27 cellular contexts compared by ENCODE assay signal in genomic region chr9:69657269-69657668, GRCh38. TPM values are rescaled to one million over a fixed set of nuclear protein-coding genes. Genes with fewer than 3 reads are reported as not detected.
DNase-seq lines count a peak whose midpoint lies in the region; ATAC-seq, FAIRE-seq and TF ChIP-seq lines count a peak whose summit lies in the region.
"Had no signal": no experiment of that assay in that cellular context is flagged by ENCODE, and none has a peak within 500 bp of the region (broad histone marks: within the 10 kb centered on the region; RNA-seq: fewer than 3 reads in every experiment).

No MANE protein-coding gene starts in this region.

- no peaks in the 10 kb centered on the region for H3K9me3 Mint-ChIP-seq in activated CD4-positive, alpha-beta T cell treated with anti-CD3 and anti-CD28 coated beads, Interleukin-2, amount 10 ng/mL, durations not matched to agents 7 days and 5 days
- H3K9me3 Mint-ChIP-seq: CD4-positive, alpha-beta T cell had no signal

- no peaks in the 10 kb centered on the region for H3K27me3 ChIP-seq in right atrium auricular region
- H3K27me3 ChIP-seq in hepatocyte = no peaks in the 10 kb centered on the region
- H3K27me3 ChIP-seq: BLaER1 had no signal

- intact Hi-C loops in Right ventricle myocardium inferior (cut with DNase I) = no loop called here
- intact Hi-C loops in sciatic nerve (cut with DNase I) = no loop called here

- H3K27ac Mint-ChIP-seq in activated CD4-positive, alpha-beta T cell treated with anti-CD3 and anti-CD28 coated beads, Interleukin-2, amount 10 ng/mL, durations not matched to agents 7 days and 5 days = no peak overlapping the region
- H3K27ac Mint-ChIP-seq: CD4-positive, alpha-beta T cell had no signal

- TF ChIP-seq POLR2A in H54 (IDR thresholded peaks at IDR 0.05; ENCODE audit: low read depth, low read length) = no peak

- H3K4me3 Mint-ChIP-seq in activated CD4-positive, alpha-beta T cell treated with anti-CD3 and anti-CD28 coated beads, Interleukin-2, amount 10 ng/mL, durations not matched to agents 7 days and 5 days = no peak overlapping the region
- H3K4me3 Mint-ChIP-seq: CD4-positive, alpha-beta T cell had no signal

- ATAC-seq in Right ventricle myocardium inferior = peak; percentile 77
- ATAC-seq in sciatic nerve = peak; percentile 64

- no peak overlapping the region for H3K4me2 ChIP-seq in hepatocyte
- H3K4me2 ChIP-seq: BLaER1, KMS-11 had no signal

- no peaks in the 10 kb centered on the region for H3K4me1 Mint-ChIP-seq in activated CD4-positive, alpha-beta T cell treated with anti-CD3 and anti-CD28 coated beads, Interleukin-2, amount 10 ng/mL, durations not matched to agents 7 days and 5 days

- DNase-seq in Right ventricle myocardium inferior (ENCODE audit: missing footprints) (no peak), right atrium auricular region (ENCODE audit: low spot score) (no peak), fibroblast of gingiva (ENCODE audit: low read depth) (peak; percentile 9), hepatocyte (ENCODE audit: low spot score) (peak; percentile 16), sciatic nerve (ENCODE audit: low spot score) (no peak), H54 (ENCODE audit: insufficient read length, low spot score) (no peak), NOMO-1 treated with DMSO at 0.1 percent for 48 hours (lab: John Stamatoyannopoulos, UW; ENCODE audit: unreplicated experiment) (no peak)
- no peak for DNase-seq in activated CD4-positive, alpha-beta T cell treated with anti-CD3 and anti-CD28 coated beads, Interleukin-2, amount 10 ng/mL, durations not matched to agents 7 days and 5 days
- DNase-seq: ACHN; CD4-positive, alpha-beta T cell; COR-L47; DMS79; NCI-H1105; NCI-H146; NCI-H2029; NCI-H2227 treated with DMSO at 0.1 percent for 48 hours; NCI-H510A; NCI-H774; NK-92 treated with Interleukin-12 subunit alpha and Interleukin-12 subunit beta, amount 100 ng/mL, for 24 hours had no signal

- H3K4me3 ChIP-seq in right atrium auricular region (no peak overlapping the region), hepatocyte (no peak overlapping the region)
- H3K4me3 ChIP-seq: BLaER1 had no signal

- no peaks in the 10 kb centered on the region for H3K9me3 ChIP-seq in right atrium auricular region
- no peaks in the 10 kb centered on the region for H3K9me3 ChIP-seq in hepatocyte (ENCODE audit: low read depth)

- H3K4me1 ChIP-seq in right atrium auricular region = no peaks in the 10 kb centered on the region
- no peaks in the 10 kb centered on the region for H3K4me1 ChIP-seq in hepatocyte (ENCODE audit: insufficient read depth)

- FAIRE-seq in H54 (lab: Jason Lieb, UNC) = no peak
- FAIRE-seq: GM19239, H1, RCC 7860 had no signal

- no peaks in the 10 kb centered on the region for H3K36me3 ChIP-seq in right atrium auricular region
- no peaks in the 10 kb centered on the region for H3K36me3 ChIP-seq in hepatocyte (replicated peaks; ENCODE audit: insufficient read depth, low read depth)

- peaks cover 15% of the 10 kb centered on the region for H3K27me3 Mint-ChIP-seq in activated CD4-positive, alpha-beta T cell treated with anti-CD3 and anti-CD28 coated beads, Interleukin-2, amount 10 ng/mL, durations not matched to agents 7 days and 5 days

- H3K27ac ChIP-seq in right atrium auricular region (no peak overlapping the region), hepatocyte (no peak overlapping the region)
- H3K27ac ChIP-seq: 22Rv1, BLaER1, HL-60, KMS-11 had no signal

- H3K9me2 ChIP-seq in hepatocyte (replicated peaks; ENCODE audit: insufficient read depth) = no peaks in the 10 kb centered on the region

- POLR2A ChIA-PET in activated CD4-positive, alpha-beta T cell treated with anti-CD3 and anti-CD28 coated beads, Interleukin-2, amount 10 ng/mL, durations not matched to agents 7 days and 5 days (lab: Charles Lee) = no interaction called here

- TF ChIP-seq CTCF in right atrium auricular region (IDR thresholded peaks at IDR 0.05) (no peak), hepatocyte (IDR thresholded peaks at IDR 0.05; ENCODE audit: poor library complexity) (no peak)

- no peaks in the 10 kb centered on the region for H4K20me1 ChIP-seq in hepatocyte (ENCODE audit: insufficient read depth, poor library complexity, severe bottlenecking)
- H4K20me1 ChIP-seq: BLaER1 had no signal

- CTCF ChIA-PET in activated CD4-positive, alpha-beta T cell treated with anti-CD3 and anti-CD28 coated beads, Interleukin-2, amount 10 ng/mL, durations not matched to agents 7 days and 5 days (lab: Charles Lee) = no interaction called here

- no peaks in the 10 kb centered on the region for H3K36me3 Mint-ChIP-seq in activated CD4-positive, alpha-beta T cell treated with anti-CD3 and anti-CD28 coated beads, Interleukin-2, amount 10 ng/mL, durations not matched to agents 7 days and 5 days (ENCODE audit: low read depth)

- no peak overlapping the region for H2AFZ ChIP-seq in hepatocyte

- no peaks in the 10 kb centered on the region for H3K79me2 ChIP-seq in hepatocyte

RNA-seq across cellular contexts. Expression of gene APBA1, which starts 14.9 kb away (rescaled TPM):
- 2.8 TPM for total RNA-seq in Right ventricle myocardium inferior
- total RNA-seq in right atrium auricular region = 10 to 100 TPM in 1 of 2 donors, 1 to 10 TPM in 1; 5.6 to 12.1 TPM
- total RNA-seq in hepatocyte = 6.4 and 12.0 TPM in 2 replicates
- polyA plus RNA-seq in hepatocyte = 1.2 and 1.5 TPM in 2 replicates
- total RNA-seq in sciatic nerve = 11.1 TPM
- 1 to 10 TPM; 1.6 to 2.3 TPM for total RNA-seq in activated CD4-positive, alpha-beta T cell treated with anti-CD3 and anti-CD28 coated beads, Interleukin-2, amount 10 ng/mL, durations not matched to agents 7 days and 5 days
- total RNA-seq: OCI-LY7 had no signal

Comparison
In these comparisons a context has a peak if more than half of its experiments do, and no peak if none do; other contexts are left out.
1. DNase-seq: peak in fibroblast of gingiva (single experiment) and hepatocyte (single experiment); none in Right ventricle myocardium inferior (single experiment), right atrium auricular region (single experiment), sciatic nerve (single experiment), H54 (single experiment), activated CD4-positive, alpha-beta T cell treated with anti-CD3 and anti-CD28 coated beads, Interleukin-2, amount 10 ng/mL, durations not matched to agents 7 days and 5 days (single experiment) and NOMO-1 treated with DMSO at 0.1 percent for 48 hours (single experiment).